In genomic region chr3:4820296-4821121, GRCh38 we compare ENCODE assay signal across 13 cellular contexts.
DNase-seq lines count a peak whose midpoint lies in the region; ATAC-seq, FAIRE-seq and TF ChIP-seq lines count a peak whose summit lies in the region.
"Had no signal": no experiment of that assay in that cellular context is flagged by ENCODE, and none has a peak within 500 bp of the region (broad histone marks: within the 10 kb centered on the region; RNA-seq: fewer than 3 reads in every experiment).

No MANE protein-coding gene starts in this region.

- peak overlapping the region; percentile 99 for H3K27ac Mint-ChIP-seq in T-helper 1 cell treated with Interleukin-12 subunit alpha and Interleukin-12 subunit beta and Interleukin-4 antibody, amounts not matched to agents 30 μg/mL and 1 μg/mL, for 36 hours
- H3K27ac Mint-ChIP-seq: progenitor cell of endocrine pancreas had no signal

- H3K36me3 Mint-ChIP-seq in T-helper 1 cell treated with Interleukin-12 subunit alpha and Interleukin-12 subunit beta and Interleukin-4 antibody, amounts not matched to agents 30 μg/mL and 1 μg/mL, for 36 hours (ENCODE audit: low read depth), result peaks cover 79% of the 10 kb centered on the region

- H3K9me3 ChIP-seq in gastroesophageal sphincter, result peaks cover 0 to 5% (median 0%) of the 10 kb centered on the region in 3 donors

- no peaks in the 10 kb centered on the region for H3K27me3 ChIP-seq in gastroesophageal sphincter

- H3K9me3 Mint-ChIP-seq in T-helper 1 cell treated with Interleukin-12 subunit alpha and Interleukin-12 subunit beta and Interleukin-4 antibody, amounts not matched to agents 30 μg/mL and 1 μg/mL, for 36 hours, result peaks cover 18% of the 10 kb centered on the region

- FAIRE-seq in HTR-8/SVneo (lab: Jason Lieb, UNC), result no peak
- FAIRE-seq: astrocyte had no signal

- peaks cover 0 to 91% of the 10 kb centered on the region in 2 donors for H3K36me3 ChIP-seq in gastroesophageal sphincter

- 90% methylated on average over 10 to 13 of the region's 17 CpGs for WGBS in gastroesophageal sphincter (ENCODE audit: low coverage in 1 of 2), 2 donors

- DNase-seq in T-helper 1 cell, result no peak
- peak; percentile 58 for DNase-seq in activated T-cell treated with anti-CD3 and anti-CD28 coated beads for 48 hours (ENCODE audit: low read depth)
- DNase-seq in stimulated activated CD8-positive, alpha-beta memory T cell treated with anti-CD3 and anti-CD28 coated beads, Interleukin-7, amount 100 ng/mL, for 48 hours (ENCODE audit: extremely low read depth in 1 of 2, low read depth in 1 of 2), result peak; percentile 53 to 78
- DNase-seq in HTR-8/SVneo (ENCODE audit: insufficient read length, low spot score), result no peak
- DNase-seq: foreskin fibroblast, NCI-H345 had no signal

- TF ChIP-seq POLR2A in gastroesophageal sphincter (IDR thresholded peaks at IDR 0.05), result no peak

- H3K4me1 ChIP-seq in gastroesophageal sphincter, result peaks cover 0 to 18% (median 12%) of the 10 kb centered on the region in 3 donors

- H3K4me1 Mint-ChIP-seq in T-helper 1 cell treated with Interleukin-12 subunit alpha and Interleukin-12 subunit beta and Interleukin-4 antibody, amounts not matched to agents 30 μg/mL and 1 μg/mL, for 36 hours (ENCODE audit: low read depth), result peaks cover 61% of the 10 kb centered on the region

- TF ChIP-seq EP300 in gastroesophageal sphincter (IDR thresholded peaks at IDR 0.05), result no peak

- H3K4me3 Mint-ChIP-seq in T-helper 1 cell treated with Interleukin-12 subunit alpha and Interleukin-12 subunit beta and Interleukin-4 antibody, amounts not matched to agents 30 μg/mL and 1 μg/mL, for 36 hours, result no peak overlapping the region

- H3K27ac ChIP-seq in gastroesophageal sphincter, result peak overlapping the region in 3 of 4 donors; percentile 12 to 59 (median 29)
- H3K27ac ChIP-seq: 22Rv1 had no signal

- H3K4me3 ChIP-seq in gastroesophageal sphincter, result no peak overlapping the region

- no peak for TF ChIP-seq CTCF in gastroesophageal sphincter (IDR thresholded peaks at IDR 0.05)

- ATAC-seq in gastroesophageal sphincter (no peak), GM19455 (IDR thresholded peaks at IDR 0.05; ENCODE audit: unreplicated experiment) (no peak), GM19452 (IDR thresholded peaks at IDR 0.05; ENCODE audit: unreplicated experiment) (no peak)

- H3K27me3 Mint-ChIP-seq in T-helper 1 cell treated with Interleukin-12 subunit alpha and Interleukin-12 subunit beta and Interleukin-4 antibody, amounts not matched to agents 30 μg/mL and 1 μg/mL, for 36 hours (ENCODE audit: low read depth), result no peaks in the 10 kb centered on the region

Comparison
In these comparisons a context has a peak if more than half of its experiments do, and no peak if none do; other contexts are left out.
1. DNase-seq: peak in activated T-cell treated with anti-CD3 and anti-CD28 coated beads for 48 hours (single experiment) and stimulated activated CD8-positive, alpha-beta memory T cell treated with anti-CD3 and anti-CD28 coated beads, Interleukin-7, amount 100 ng/mL, for 48 hours (2 of 2); none in T-helper 1 cell (0 of 5) and HTR-8/SVneo (single experiment).